In the genomic region with DNA sequence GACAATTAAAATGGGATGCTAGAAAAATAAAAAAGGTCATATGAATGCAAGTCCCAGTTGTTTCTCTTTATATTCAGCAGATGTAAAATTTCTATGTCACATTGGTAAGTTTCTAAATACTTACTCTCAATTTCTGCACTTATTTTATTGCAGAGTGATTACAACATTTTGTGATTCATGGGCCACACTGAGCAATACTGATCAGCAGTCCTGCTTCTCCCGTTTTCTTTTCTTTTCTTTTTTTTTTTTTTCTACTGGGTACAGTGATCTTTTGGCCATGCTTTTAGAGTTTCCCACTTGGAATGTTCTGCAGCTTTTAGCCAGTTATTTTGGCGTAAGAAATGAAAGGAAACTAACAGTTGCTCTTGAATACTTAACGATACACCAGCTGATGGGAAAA, we compare ENCODE assay signal across 16 cellular contexts. TPM values are rescaled to one million over a fixed set of nuclear protein-coding genes. Genes with fewer than 3 reads are reported as not detected.
DNase-seq lines count a peak whose midpoint lies in the region; ATAC-seq, FAIRE-seq and TF ChIP-seq lines count a peak whose summit lies in the region.
"Had no signal": no experiment of that assay in that cellular context is flagged by ENCODE, and none has a peak within 500 bp of the region (broad histone marks: within the 10 kb centered on the region; RNA-seq: fewer than 3 reads in every experiment).

No MANE protein-coding gene starts in this region.

- no peak overlapping the region for H2AK9ac ChIP-seq in IMR-90 (replicated peaks; ENCODE audit: low read depth, low read length, poor library complexity)

- no peak overlapping the region for H2BK12ac ChIP-seq in mesenchymal stem cell (ENCODE audit: low read length in 2 of 2)

- peaks cover 20 to 75% of the 10 kb centered on the region in 2 experiments for H3K79me1 ChIP-seq in IMR-90 (ENCODE audit: low read depth in 1 of 2, low read length in 2 of 2)
- H3K79me1 ChIP-seq in mesenchymal stem cell (replicated peaks; ENCODE audit: low read length, poor library complexity, severe bottlenecking): no peaks in the 10 kb centered on the region

- H3K14ac ChIP-seq in IMR-90 (replicated peaks; ENCODE audit: low read depth, low read length): peak overlapping the region; percentile 50; the same call in 1 of the 2 replicates
- H3K14ac ChIP-seq in mesenchymal stem cell (ENCODE audit: low read length in 2 of 2): no peak overlapping the region

- H2BK5ac ChIP-seq in IMR-90 (ENCODE audit: low read depth, low read length, poor library complexity, severe bottlenecking) (peak overlapping the region; percentile 47), mesenchymal stem cell (ENCODE audit: low read depth, low read length, poor library complexity, severe bottlenecking) (no peak overlapping the region)

- peak overlapping the region; percentile 68 for H3K4me2 ChIP-seq in A549
- peak overlapping the region; percentile 70 for H3K4me2 ChIP-seq in IMR-90 (ENCODE audit: low read depth, low read length)
- H3K4me2 ChIP-seq in mesenchymal stem cell (ENCODE audit: low read length, poor library complexity, severe bottlenecking): no peak overlapping the region
- H3K4me2 ChIP-seq: GM23338 had no signal

- H3K9ac ChIP-seq in IMR-90 (ENCODE audit: low read depth, low read length) (no peak overlapping the region), mesenchymal stem cell (ENCODE audit: low read length) (peak overlapping the region; percentile 80), colonic mucosa (ENCODE audit: low read depth in 2 of 2, low read length in 2 of 2) (no peak overlapping the region)

- TF ChIP-seq POLR2A in A549 (IDR thresholded peaks at IDR 0.05; ENCODE audit: low read length) (no peak), IMR-90 (IDR thresholded peaks at IDR 0.05; ENCODE audit: low read depth, low read length) (no peak)

- intact Hi-C loops in IMR-90 (cut with micrococcal nuclease): no loop called here
- intact Hi-C loops in colonic mucosa (cut with DNase I): no loop called here

- H4K91ac ChIP-seq in IMR-90 (ENCODE audit: insufficient read depth, low read depth, low read length) (peak overlapping the region; percentile 74; the same call in 1 of the 2 replicates), mesenchymal stem cell (ENCODE audit: low read length) (no peak overlapping the region)

- peak overlapping the region; percentile 89; the same call in 1 of the 2 replicates for H2BK120ac ChIP-seq in IMR-90 (ENCODE audit: low read depth, low read length)
- peak overlapping the region; percentile 34 for H2BK120ac ChIP-seq in mesenchymal stem cell (ENCODE audit: low read depth, low read length)

- H2BK15ac ChIP-seq in IMR-90 (ENCODE audit: low read depth, low read length) (peak overlapping the region; percentile 81; the same call in 1 of the 3 replicates), mesenchymal stem cell (ENCODE audit: low read depth, poor library complexity, severe bottlenecking) (no peak overlapping the region)

- no peak for FAIRE-seq in A549 (lab: Jason Lieb, UNC)
- FAIRE-seq: colon, GM19239 had no signal

- H4K5ac ChIP-seq in IMR-90 (ENCODE audit: low read depth, low read length): no peak overlapping the region

- H3K18ac ChIP-seq in IMR-90 (ENCODE audit: low read depth, low read length) (peak overlapping the region; percentile 94; the same call in 1 of the 2 replicates), mesenchymal stem cell (ENCODE audit: low read depth in 1 of 2, low read length in 2 of 2) (no peak overlapping the region)

- peaks cover 13% of the 10 kb centered on the region for H4K20me1 ChIP-seq in IMR-90 (ENCODE audit: insufficient read depth, low read length)

- in situ Hi-C loops in IMR-90 (cut with MboI; ENCODE audit: low sequenced_read_pairs): no loop called here
- in situ Hi-C loops in KBM-7 (cut with MboI; ENCODE audit: low pct_unique_long_range_greater_than_20kb, low sequenced_read_pairs): no loop called here

- H3K4ac ChIP-seq in IMR-90 (ENCODE audit: low read depth, low read length): peak overlapping the region; percentile 87; the same call in 1 of the 2 replicates
- H3K4ac ChIP-seq in mesenchymal stem cell (ENCODE audit: low read depth in 1 of 2, low read length in 2 of 2): no peak overlapping the region

- CTCF ChIA-PET in A549 (lab: Yijun Ruan, JAX): interaction anchor here (0.7 to 6.3 kb wide), 5 partner anchors 11 to 69 kb away, joined by 3 to 44 read pairs (median 6); no protein-coding TSS in a partner anchor
- CTCF ChIA-PET in IMR-90 (lab: Yijun Ruan, JAX): interaction anchor here (0.6 kb wide), 1 partner anchor 194 kb away, joined by 3 read pairs; no protein-coding TSS in a partner anchor

- DNase-seq in A549 (ENCODE audit: low read depth in 1 of 2, low spot score in 1 of 2) (no peak), IMR-90 (peak; percentile 82), coronary artery (ENCODE audit: low spot score) (no peak), mesenchymal stem cell (peak; percentile 83), KBM-7 (no peak), colonic mucosa (no peak)
- no peak for DNase-seq in stimulated activated naive CD4-positive, alpha-beta T cell treated with Interleukin-2 at 50 U/mL for 16 hours (lab: John Stamatoyannopoulos, UW)
- DNase-seq: activated CD8-positive, alpha-beta T cell treated with anti-CD3 and anti-CD28 coated beads, Interleukin-2, amount 10 ng/mL, durations not matched to agents 7 days and 5 days; activated naive CD4-positive, alpha-beta T cell; DMS79; NCI-H510A; T-helper 9 cell had no signal

- no peak for TF ChIP-seq EP300 in A549 (IDR thresholded peaks at IDR 0.05)

- WGBS in A549 (ENCODE audit: missing lambda C conversion rate): 62% methylated on average over 3 of the region's 3 CpGs
- WGBS in IMR-90 (ENCODE audit: extremely low coverage in 2 of 2, insufficient read length in 1 of 2), 2 experiments: no CpG with 5 or more reads among the region's 3 CpGs
- WGBS in mesenchymal stem cell: 63% methylated on average over 2 of the region's 3 CpGs

- H2AK5ac ChIP-seq in IMR-90 (ENCODE audit: low read depth, low read length) (no peak overlapping the region), mesenchymal stem cell (ENCODE audit: low read length, severe bottlenecking) (no peak overlapping the region)

- no peak overlapping the region for H2AFZ ChIP-seq in IMR-90 (replicated peaks; ENCODE audit: low read length, poor library complexity)
- no peak overlapping the region for H2AFZ ChIP-seq in mesenchymal stem cell (ENCODE audit: low read depth, low read length)
- H2AFZ ChIP-seq: GM23338 had no signal

- TF ChIP-seq CTCF in A549 (IDR thresholded peaks at IDR 0.05): no peak
- TF ChIP-seq CTCF in IMR-90 (conservative IDR thresholded peaks at IDR 0.05; ENCODE audit: low read depth, low read length): no peak
- no peak for TF ChIP-seq CTCF in coronary artery (IDR thresholded peaks at IDR 0.05)
- TF ChIP-seq CTCF in colonic mucosa (IDR thresholded peaks at IDR 0.05): no peak

- dilution Hi-C loops in IMR-90 (cut with HindIII; ENCODE audit: low sequenced_read_pairs, unreplicated experiment): no loop called here

- H3K9me1 ChIP-seq in IMR-90 (ENCODE audit: insufficient read depth, low read length): peaks cover 21% of the 10 kb centered on the region

- H3K9me3 ChIP-seq in A549 (no peaks in the 10 kb centered on the region), IMR-90 (ENCODE audit: control insufficient read depth, insufficient read depth, low read length) (no peaks in the 10 kb centered on the region), mesenchymal stem cell (ENCODE audit: control insufficient read depth, low read length) (no peaks in the 10 kb centered on the region), colonic mucosa (no peaks in the 10 kb centered on the region)

- H3K4me3 ChIP-seq in A549 (no peak overlapping the region), IMR-90 (ENCODE audit: insufficient read depth, low read depth, low read length) (no peak overlapping the region), coronary artery (peak overlapping the region; percentile 42), mesenchymal stem cell (ENCODE audit: insufficient read depth in 1 of 2, low read depth in 1 of 2, low read length in 2 of 2) (peak overlapping the region in 1 of 2 experiments; percentile 57), colonic mucosa (no peak overlapping the region)
- H3K4me3 ChIP-seq: GM23338 had no signal

- peak overlapping the region; percentile 49 to 84; a peak in 1 of 4 replicates for H4K8ac ChIP-seq in IMR-90 (ENCODE audit: low read depth in 2 of 2, low read length in 2 of 2)
- no peak overlapping the region for H4K8ac ChIP-seq in mesenchymal stem cell (ENCODE audit: low read length)

- 0 out of 6 replicates have a peak, but pooled peaks of 1 of the 2 experiments have one; percentile 41 for ATAC-seq in A549
- ATAC-seq in IMR-90 (ENCODE audit: low read depth): 0 out of 2 replicates have a peak, but pooled peaks have one; percentile 3
- no peak for ATAC-seq in GM21360 (IDR thresholded peaks at IDR 0.05; ENCODE audit: unreplicated experiment)
- ATAC-seq: activated CD8-positive, alpha-beta T cell treated with anti-CD3 and anti-CD28 coated beads, Interleukin-2, amount 10 ng/mL, durations not matched to agents 7 days and 5 days; GM23338 had no signal

- H3K23ac ChIP-seq in IMR-90 (ENCODE audit: low read depth, low read length) (no peak overlapping the region; the same call in 1 of the 2 replicates), mesenchymal stem cell (ENCODE audit: low read length in 2 of 2) (no peak overlapping the region)

- H3K56ac ChIP-seq in IMR-90 (ENCODE audit: extremely low read depth, insufficient read depth, low read length): no peak overlapping the region

- no peak for TF ChIP-seq RAD21 in A549 (conservative IDR thresholded peaks at IDR 0.05 in 1 of 2, IDR thresholded peaks at IDR 0.05 in 1 of 2)
- no peak for TF ChIP-seq RAD21 in IMR-90 (IDR thresholded peaks at IDR 0.05; ENCODE audit: low read length)

- peak overlapping the region; percentile 94; the same call in 1 of the 2 replicates for H2BK20ac ChIP-seq in IMR-90 (ENCODE audit: low read depth, low read length)

- POLR2A ChIA-PET in A549 (lab: Yijun Ruan, JAX) (interaction anchor here (0.7 to 1.1 kb wide), 2 partner anchors 34 to 39 kb away, joined by 3 to 5 read pairs; no protein-coding TSS in a partner anchor), IMR-90 (lab: Charles Lee; ENCODE audit: unreplicated experiment) (no interaction called here)

- H3K36me3 ChIP-seq in IMR-90 (ENCODE audit: control insufficient read depth, insufficient read depth, low read length): no peaks in the 10 kb centered on the region
- H3K36me3 ChIP-seq in mesenchymal stem cell (ENCODE audit: control insufficient read depth in 1 of 2, insufficient read depth in 2 of 2, low read depth in 1 of 2, low read length in 2 of 2): no peaks in the 10 kb centered on the region
- H3K36me3 ChIP-seq in colonic mucosa: no peaks in the 10 kb centered on the region

- H3K27me3 ChIP-seq in IMR-90 (ENCODE audit: control insufficient read depth, insufficient read depth, low read length) (no peaks in the 10 kb centered on the region), mesenchymal stem cell (ENCODE audit: control insufficient read depth in 1 of 2, insufficient read depth in 1 of 2, low read length in 2 of 2) (no peaks in the 10 kb centered on the region), colonic mucosa (no peaks in the 10 kb centered on the region)

- H3K27ac ChIP-seq in A549 (peak overlapping the region; percentile 76 to 82), IMR-90 (ENCODE audit: insufficient read depth, low read length) (peak overlapping the region; percentile 68; the same call in 1 of the 2 replicates), coronary artery (peak overlapping the region in 1 of 2 donors; percentile 38), mesenchymal stem cell (ENCODE audit: low read length, poor library complexity, severe bottlenecking) (no peak overlapping the region), colonic mucosa (no peak overlapping the region)

- no TSS peak for BruUV-seq in IMR-90 (replicated peaks; lab: Mats Ljungman, UMichigan)

- peaks cover 85% of the 10 kb centered on the region for H3K4me1 ChIP-seq in A549
- H3K4me1 ChIP-seq in IMR-90 (ENCODE audit: control insufficient read depth, insufficient read depth, low read length): peaks cover 29% of the 10 kb centered on the region
- peaks cover 26% of the 10 kb centered on the region for H3K4me1 ChIP-seq in mesenchymal stem cell (ENCODE audit: control insufficient read depth, insufficient read depth, low read depth, low read length)
- no peaks in the 10 kb centered on the region for H3K4me1 ChIP-seq in colonic mucosa

RNA-seq across cellular contexts. Expression of a gene that starts 38.8 kb away (rescaled TPM):
- polyA plus RNA-seq in A549 (2011; rRNA removed) (92.0 and 94.1 TPM in 2 replicates), A549 (2017; fragmentation: RNase III; extraction: RNeasy Plus Mini Kit Qiagen cat#74134 plus additional on column Dnase treatment) (37.5 to 42.5 TPM (median 40.0 TPM) in 3 replicates), IMR-90 (2012; rRNA removed) (51.8 and 59.1 TPM in 2 replicates)
- 54.9 and 75.4 TPM in 2 replicates for polyA plus RNA-seq in A549 (2012; cell fraction: cytosol; rRNA removed)
- 24.6 and 27.2 TPM in 2 replicates for polyA plus RNA-seq in A549 (2012; cell fraction: nucleus; rRNA removed)
- 108 and 111 TPM in 2 replicates for polyA minus RNA-seq in A549 (2011; rRNA and poly(A)+ RNA removed)
- total RNA-seq in IMR-90 (2012; rRNA removed) (125 and 131 TPM in 2 replicates), colonic mucosa (10 to 100 TPM; 34.1 to 50.3 TPM)
- polyA plus RNA-seq in IMR-90 (2012; cell fraction: cytosol; rRNA removed): 58.5 and 87.4 TPM in 2 replicates
- 76.8 and 143 TPM in 2 replicates for polyA plus RNA-seq in IMR-90 (2012; cell fraction: nucleus; rRNA removed; ENCODE audit: low replicate concordance)
- 146 TPM for polyA plus RNA-seq in mesenchymal stem cell (2013, experiment 1 of 2)
- polyA plus RNA-seq in mesenchymal stem cell (2013, experiment 2 of 2): 150 TPM

Comparison
In these comparisons a context has a peak if more than half of its experiments do, and no peak if none do; other contexts are left out.
1. DNase-seq: peak in IMR-90 (single experiment) and mesenchymal stem cell (single experiment); none in A549 (0 of 2), coronary artery (single experiment), KBM-7 (single experiment), stimulated activated naive CD4-positive, alpha-beta T cell treated with Interleukin-2 at 50 U/mL for 16 hours (single experiment) and colonic mucosa (single experiment).
2. H3K27ac ChIP-seq: peak in A549 (2 of 2) and IMR-90 (single experiment); none in mesenchymal stem cell (single experiment) and colonic mucosa (single experiment).